Comparison of ENCODE assay signal across 24 cellular contexts in genomic region chr2:96119389-96119751, GRCh38. TPM values are rescaled to one million over a fixed set of nuclear protein-coding genes. Genes with fewer than 3 reads are reported as not detected.
"Had no signal": no experiment of that assay in that cellular context is flagged by ENCODE, and none has a peak within 500 bp of the region (broad histone marks: within the 10 kb centered on the region; RNA-seq: fewer than 3 reads in every experiment).

No MANE protein-coding gene starts in this region.

- H3K27ac ChIP-seq: coronary artery, foreskin keratinocyte, pancreas, testis, upper lobe of left lung, WERI-Rb-1 had no signal

- H3K27me3 ChIP-seq: pancreas, testis had no signal

- ATAC-seq: activated CD4-positive, alpha-beta T cell treated with anti-CD3 and anti-CD28 coated beads for 36 hours; activated naive CD8-positive, alpha-beta T cell treated with anti-CD3 and anti-CD28 coated beads, Interleukin-2, amount 50 U/mL, for 24 hours; foreskin keratinocyte; left colon; pancreas; sciatic nerve; stimulated activated memory B cell treated with anti-CD40 and anti-IgM and Interleukin-4, amounts not matched to agents 10 μg/mL and 1 μg/mL and 100 μg/mL, for 72 hours had no signal

- H3K4me3 Mint-ChIP-seq: activated CD4-positive, alpha-beta T cell treated with anti-CD3 and anti-CD28 coated beads for 36 hours; activated naive CD4-positive, alpha-beta T cell treated with anti-CD3 and anti-CD28 coated beads, Interleukin-2, amount 10 ng/mL, durations not matched to agents 7 days and 5 days; activated naive CD8-positive, alpha-beta T cell treated with anti-CD3 and anti-CD28 coated beads, Interleukin-2, amount 50 U/mL, for 24 hours; central memory CD8-positive, alpha-beta T cell; mesothelial cell of epicardium had no signal

- DNase-seq: activated CD4-positive, alpha-beta T cell treated with anti-CD3 and anti-CD28 coated beads, Interleukin-2, amount 50 U/mL, for 48 hours; activated naive CD4-positive, alpha-beta T cell treated with anti-CD3 and anti-CD28 coated beads, Interleukin-2, amount 10 ng/mL, durations not matched to agents 7 days and 5 days; activated naive CD8-positive, alpha-beta T cell treated with anti-CD3 and anti-CD28 coated beads, Interleukin-2, amount 50 U/mL, for 24 hours; foreskin keratinocyte; hippocampal formation; left colon; stimulated activated CD4-positive, alpha-beta T cell treated with anti-CD3 and anti-CD28 coated beads, Interleukin-4, amount 100 ng/mL, for 4 hours; testis; upper lobe of left lung; WERI-Rb-1 had no signal

- H3K4me1 ChIP-seq: foreskin keratinocyte had no signal

- H3K4me3 ChIP-seq: coronary artery, pancreas, smooth muscle cell, testis, upper lobe of left lung had no signal

- H3K4me2 ChIP-seq: smooth muscle cell had no signal

- H3K9me3 ChIP-seq: pancreas, testis, upper lobe of left lung had no signal

- H3K27ac Mint-ChIP-seq: activated CD4-positive, alpha-beta T cell treated with anti-CD3 and anti-CD28 coated beads for 36 hours; activated naive CD4-positive, alpha-beta T cell treated with anti-CD3 and anti-CD28 coated beads, Interleukin-2, amount 10 ng/mL, durations not matched to agents 7 days and 5 days; activated naive CD8-positive, alpha-beta T cell treated with anti-CD3 and anti-CD28 coated beads, Interleukin-2, amount 50 U/mL, for 24 hours; activated T-helper 2 cell treated with anti-CD3 and anti-CD28 coated beads, Interferon-gamma antibody, Interleukin-2, Interleukin-4, amounts not matched to agents 10 μg/mL and 5 μg/mL and 100 μg/mL, durations not matched to agents 14 hours and 24 hours and 36 hours; mesothelial cell of epicardium; stimulated activated memory B cell treated with anti-CD40 and anti-IgM and Interleukin-4, amounts not matched to agents 10 μg/mL and 1 μg/mL and 100 μg/mL, for 72 hours had no signal

- H3K36me3 Mint-ChIP-seq: activated naive CD4-positive, alpha-beta T cell treated with anti-CD3 and anti-CD28 coated beads, Interleukin-2, amount 10 ng/mL, durations not matched to agents 7 days and 5 days; mesothelial cell of epicardium; stimulated activated memory B cell treated with anti-CD40 and anti-IgM and Interleukin-4, amounts not matched to agents 10 μg/mL and 1 μg/mL and 100 μg/mL, for 72 hours had no signal

- H3K36me3 ChIP-seq: pancreas, upper lobe of left lung, WERI-Rb-1 had no signal

- H3K9me3 Mint-ChIP-seq: activated naive CD4-positive, alpha-beta T cell treated with anti-CD3 and anti-CD28 coated beads, Interleukin-2, amount 10 ng/mL, durations not matched to agents 7 days and 5 days; activated naive CD8-positive, alpha-beta T cell treated with anti-CD3 and anti-CD28 coated beads, Interleukin-2, amount 50 U/mL, for 24 hours; activated T-helper 2 cell treated with anti-CD3 and anti-CD28 coated beads, Interferon-gamma antibody, Interleukin-2, Interleukin-4, amounts not matched to agents 10 μg/mL and 5 μg/mL and 100 μg/mL, durations not matched to agents 14 hours and 24 hours and 36 hours; central memory CD8-positive, alpha-beta T cell; mesothelial cell of epicardium; stimulated activated memory B cell treated with anti-CD40 and anti-IgM and Interleukin-4, amounts not matched to agents 10 μg/mL and 1 μg/mL and 100 μg/mL, for 72 hours had no signal

RNA-seq across cellular contexts. Expression of gene ADRA2B, which starts 3.0 kb away (rescaled TPM):
- total RNA-seq: fibroblast of lung, lung microvascular endothelial cell, pulmonary artery endothelial cell had no signal

RNA-seq across cellular contexts. Expression of gene ASTL, which starts 18.9 kb away (rescaled TPM):
- total RNA-seq: epithelial cell of proximal tubule; fibroblast of lung; foreskin keratinocyte; lung microvascular endothelial cell; pancreas; pulmonary artery endothelial cell; T-helper 2 cell treated with Interferon-gamma antibody and Interleukin-4, amounts not matched to agents 100 ng/mL and 5 ng/mL, for 36 hours had no signal
- polyA plus RNA-seq: fibroblast of lung, foreskin keratinocyte, smooth muscle cell had no signal
